ENCODE assay signal across 8 cellular contexts in genomic region chr3:129015388-129016105, GRCh38. TPM values are rescaled to one million over a fixed set of nuclear protein-coding genes. Genes with fewer than 3 reads are reported as not detected.
DNase-seq lines count a peak whose midpoint lies in the region; ATAC-seq, FAIRE-seq and TF ChIP-seq lines count a peak whose summit lies in the region.

No MANE protein-coding gene starts in this region.

- peak overlapping the region; percentile 87 for H3K27ac Mint-ChIP-seq in activated CD4-positive, alpha-beta memory T cell treated with anti-CD3 and anti-CD28 coated beads, Interleukin-2, amount 10 ng/mL, durations not matched to agents 7 days and 5 days

- H3K4me1 Mint-ChIP-seq in activated CD4-positive, alpha-beta memory T cell treated with anti-CD3 and anti-CD28 coated beads, Interleukin-2, amount 10 ng/mL, durations not matched to agents 7 days and 5 days = peaks cover 37% of the 10 kb centered on the region

- POLR2A ChIA-PET in activated CD4-positive, alpha-beta memory T cell treated with anti-CD3 and anti-CD28 coated beads, Interleukin-2, amount 10 ng/mL, durations not matched to agents 7 days and 5 days (lab: Charles Lee) = interaction anchor here (0.6 to 3.8 kb wide), 20 partner anchors 9 to 335 kb away, joined by 3 to 56 read pairs (median 7); partner anchors contain the start of genes ACAD9, CFAP92, CNBP and COPG1

- TF ChIP-seq CTCF in fibroblast of pulmonary artery (IDR thresholded peaks at IDR 0.05; ENCODE audit: low read length, missing control alignments) (no peak), omental fat pad (IDR thresholded peaks at IDR 0.05) (no peak)

- DNase-seq in activated CD4-positive, alpha-beta memory T cell treated with anti-CD3 and anti-CD28 coated beads, Interleukin-2, amount 10 ng/mL, durations not matched to agents 7 days and 5 days = peak; percentile 63
- DNase-seq in fibroblast of pulmonary artery (ENCODE audit: low read depth) = peak; percentile 20
- DNase-seq in stimulated activated CD4-positive, alpha-beta T cell treated with anti-CD3 and anti-CD28 coated beads, Interleukin-2, amount 100 ng/mL, for 24 hours = peak; percentile 40 to 53
- DNase-seq in HT-29 (ENCODE audit: low spot score) = no peak
- no peak for DNase-seq in omental fat pad (ENCODE audit: low spot score)
- DNase-seq in HTR-8/SVneo (ENCODE audit: insufficient read length, low spot score) = no peak

- H3K9ac ChIP-seq in HUES6 (ENCODE audit: low read length) = no peak overlapping the region

- no peak for ATAC-seq in omental fat pad (ENCODE audit: low FRiP score)
- ATAC-seq in HG03460 (IDR thresholded peaks at IDR 0.05; ENCODE audit: unreplicated experiment) = no peak

- no peaks in the 10 kb centered on the region for H3K36me3 Mint-ChIP-seq in activated CD4-positive, alpha-beta memory T cell treated with anti-CD3 and anti-CD28 coated beads, Interleukin-2, amount 10 ng/mL, durations not matched to agents 7 days and 5 days (ENCODE audit: low read depth)

- CTCF ChIA-PET in activated CD4-positive, alpha-beta memory T cell treated with anti-CD3 and anti-CD28 coated beads, Interleukin-2, amount 10 ng/mL, durations not matched to agents 7 days and 5 days (lab: Charles Lee) = interaction anchor here (0.6 to 6.3 kb wide), 26 partner anchors 10 to 398 kb away, joined by 3 to 123 read pairs (median 5); partner anchors contain the start of genes ACAD9, CFAP92 and COPG1

- peak overlapping the region; percentile 64 for H3K4me3 Mint-ChIP-seq in activated CD4-positive, alpha-beta memory T cell treated with anti-CD3 and anti-CD28 coated beads, Interleukin-2, amount 10 ng/mL, durations not matched to agents 7 days and 5 days

- no peaks in the 10 kb centered on the region for H3K27me3 Mint-ChIP-seq in activated CD4-positive, alpha-beta memory T cell treated with anti-CD3 and anti-CD28 coated beads, Interleukin-2, amount 10 ng/mL, durations not matched to agents 7 days and 5 days

- no peaks in the 10 kb centered on the region for H3K9me3 ChIP-seq in HUES6 (ENCODE audit: control insufficient read depth, insufficient read depth, low read depth, low read length)

- H3K36me3 ChIP-seq in HUES6 (ENCODE audit: control insufficient read depth, insufficient read depth, low read length) = no peaks in the 10 kb centered on the region

- peak overlapping the region; percentile 40; the same call in 1 of the 2 replicates for H3K27ac ChIP-seq in HUES6 (ENCODE audit: low read depth, low read length)

- no peak overlapping the region for H3K4me3 ChIP-seq in HUES6 (ENCODE audit: low read depth, low read length)
- H3K4me3 ChIP-seq in fibroblast of pulmonary artery (replicated peaks; ENCODE audit: low read depth, low read length) = no peak overlapping the region

- no peaks in the 10 kb centered on the region for H3K27me3 ChIP-seq in HUES6 (ENCODE audit: control insufficient read depth, insufficient read depth, low read length)

- no peak for FAIRE-seq in HTR-8/SVneo (lab: Jason Lieb, UNC)

- H3K9me3 Mint-ChIP-seq in activated CD4-positive, alpha-beta memory T cell treated with anti-CD3 and anti-CD28 coated beads, Interleukin-2, amount 10 ng/mL, durations not matched to agents 7 days and 5 days = no peaks in the 10 kb centered on the region

- H3K4me1 ChIP-seq in HUES6 (ENCODE audit: control insufficient read depth, insufficient read depth, low read length) = peaks cover 7% of the 10 kb centered on the region; the same call in 1 of the 2 replicates

RNA-seq across cellular contexts. Expression of gene EFCC1, which starts 14.4 kb away (rescaled TPM):
- total RNA-seq in activated CD4-positive, alpha-beta memory T cell treated with anti-CD3 and anti-CD28 coated beads, Interleukin-2, amount 10 ng/mL, durations not matched to agents 7 days and 5 days = not detected
- 0.25 TPM in 1 of 2 replicates, not detected in the other for total RNA-seq in HT-29 (2014; rRNA removed; shearing (Covaris generic))
- 1 to 10 TPM in 3 of 4 donors, under 1 TPM in 1; 0.72 to 6.3 (median 1.2) TPM for total RNA-seq in omental fat pad

RNA-seq across cellular contexts. Expression of gene CFAP92, which starts 21.7 kb away (rescaled TPM):
- total RNA-seq in activated CD4-positive, alpha-beta memory T cell treated with anti-CD3 and anti-CD28 coated beads, Interleukin-2, amount 10 ng/mL, durations not matched to agents 7 days and 5 days = under 1 TPM in 1 of 2 experiments, not detected in 1; 0.15 TPM
- total RNA-seq in HT-29 (2014; rRNA removed; shearing (Covaris generic)) = 0.13 and 0.74 TPM in 2 replicates
- total RNA-seq in omental fat pad = 1 to 10 TPM in 2 of 4 donors, not detected in 2; 1.1 to 2.2 TPM

RNA-seq across cellular contexts. Expression of gene GP9, which starts 45.0 kb away (rescaled TPM):
- total RNA-seq in activated CD4-positive, alpha-beta memory T cell treated with anti-CD3 and anti-CD28 coated beads, Interleukin-2, amount 10 ng/mL, durations not matched to agents 7 days and 5 days = not detected
- not detected in 2 replicates for total RNA-seq in HT-29 (2014; rRNA removed; shearing (Covaris generic))
- not detected for total RNA-seq in omental fat pad

Comparison
In these comparisons a context has a peak if more than half of its experiments do, and no peak if none do; other contexts are left out.
1. DNase-seq: peak in activated CD4-positive, alpha-beta memory T cell treated with anti-CD3 and anti-CD28 coated beads, Interleukin-2, amount 10 ng/mL, durations not matched to agents 7 days and 5 days (single experiment), fibroblast of pulmonary artery (single experiment) and stimulated activated CD4-positive, alpha-beta T cell treated with anti-CD3 and anti-CD28 coated beads, Interleukin-2, amount 100 ng/mL, for 24 hours (2 of 2); none in HT-29 (single experiment), omental fat pad (single experiment) and HTR-8/SVneo (single experiment).